18 cellular contexts compared by ENCODE assay signal in the genomic region with DNA sequence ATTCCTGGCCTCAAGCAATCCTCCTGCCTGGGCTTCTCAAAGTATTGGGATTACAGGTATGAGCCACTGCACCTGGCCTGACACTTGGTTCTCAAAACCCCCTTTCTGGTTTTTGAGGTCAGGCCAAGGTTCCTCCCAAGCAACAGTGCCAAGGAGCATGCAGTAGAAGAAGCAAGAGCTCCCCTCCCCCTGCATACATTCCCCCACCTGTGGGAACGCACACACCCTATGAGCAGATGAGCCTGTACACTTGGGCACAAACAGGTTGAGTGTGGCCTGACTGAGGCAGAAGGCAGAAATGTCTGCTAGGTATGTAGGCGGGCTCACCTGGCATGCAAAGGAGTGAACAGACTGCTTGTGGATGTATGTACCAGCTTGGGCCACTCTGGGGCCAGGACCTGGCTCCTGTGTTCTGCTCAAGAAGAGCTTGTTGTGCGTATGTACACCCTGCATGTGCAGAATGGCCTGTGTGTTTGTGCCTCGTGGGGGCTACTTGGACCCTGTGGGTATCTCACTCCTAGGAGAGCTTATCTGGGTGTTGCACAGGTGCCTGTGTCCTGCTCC. TPM values are rescaled to one million over a fixed set of nuclear protein-coding genes. Genes with fewer than 3 reads are reported as not detected.
DNase-seq lines count a peak whose midpoint lies in the region; ATAC-seq, FAIRE-seq and TF ChIP-seq lines count a peak whose summit lies in the region.
"Had no signal": no experiment of that assay in that cellular context is flagged by ENCODE, and none has a peak within 500 bp of the region (broad histone marks: within the 10 kb centered on the region; RNA-seq: fewer than 3 reads in every experiment).

No MANE protein-coding gene starts in this region.

- no peak overlapping the region for H4K91ac ChIP-seq in H9 (ENCODE audit: insufficient read length, low read depth, low read length)

- peaks cover 0 to 5% of the 10 kb centered on the region in 2 donors for H3K36me3 Mint-ChIP-seq in CD4-positive, alpha-beta memory T cell
- H3K36me3 Mint-ChIP-seq in H9 (ENCODE audit: insufficient read depth in 1 of 3, low read depth in 3 of 3) (no peaks in the 10 kb centered on the region), astrocyte (ENCODE audit: low read depth, unreplicated experiment) (no peaks in the 10 kb centered on the region), natural killer cell (no peaks in the 10 kb centered on the region)

- no peak overlapping the region for H2BK15ac ChIP-seq in H9 (ENCODE audit: low read depth, low read length)

- peaks cover 8% of the 10 kb centered on the region for H3K4me1 ChIP-seq in CD4-positive, alpha-beta memory T cell (ENCODE audit: insufficient read depth, low read length)
- H3K4me1 ChIP-seq in H9 (ENCODE audit: insufficient read depth, low read length) (no peaks in the 10 kb centered on the region; the same call in 1 of the 2 replicates), astrocyte (ENCODE audit: insufficient read depth, low read length) (peaks cover 6% of the 10 kb centered on the region)
- H3K4me1 ChIP-seq: colonic mucosa had no signal

- H3K4me3 ChIP-seq in CD4-positive, alpha-beta memory T cell (ENCODE audit: low read length in 2 of 2): no peak overlapping the region
- no peak overlapping the region for H3K4me3 ChIP-seq in astrocyte (ENCODE audit: insufficient read depth, low read depth, low read length)
- H3K4me3 ChIP-seq in coronary artery: no peak overlapping the region
- H3K4me3 ChIP-seq: colonic mucosa, esophagus squamous epithelium, heart right ventricle, right lobe of liver, upper lobe of left lung had no signal

- peak overlapping the region; percentile 88 to 95 (median 91) for H3K4me3 Mint-ChIP-seq in CD4-positive, alpha-beta memory T cell
- peak overlapping the region; percentile 86 to 96; a peak in 4 of 5 replicates for H3K4me3 Mint-ChIP-seq in H9
- peak overlapping the region; percentile 93 for H3K4me3 Mint-ChIP-seq in astrocyte (ENCODE audit: unreplicated experiment)
- peak overlapping the region; percentile 47 for H3K4me3 Mint-ChIP-seq in natural killer cell
- H3K4me3 Mint-ChIP-seq in stimulated activated naive CD8-positive, alpha-beta T cell treated with anti-CD3 and anti-CD28 coated beads, Interleukin-15, amount 100 ng/mL, for 72 hours: no peak overlapping the region

- DNase-seq in CD4-positive, alpha-beta memory T cell: no peak
- DNase-seq in H9 (no peak), astrocyte (ENCODE audit: low read depth) (no peak), natural killer cell (no peak), inferior parietal cortex (ENCODE audit: extremely low spot score) (no peak), coronary artery (ENCODE audit: low spot score) (no peak)
- DNase-seq in stimulated activated naive CD8-positive, alpha-beta T cell treated with anti-CD3 and anti-CD28 coated beads, Interleukin-15, amount 100 ng/mL, for 72 hours: no peak
- DNase-seq: colonic mucosa; COR-L47; esophagus squamous epithelium; heart right ventricle; left colon; NCI-H2107; right lobe of liver; Right ventricle myocardium superior; stimulated activated CD4-positive, alpha-beta T cell treated with anti-CD3 and anti-CD28 coated beads, Interleukin-2, amount 100 ng/mL, for 24 hours; upper lobe of left lung had no signal

- H2AFZ ChIP-seq in H9 (ENCODE audit: low read length) (no peak overlapping the region), astrocyte (ENCODE audit: low read depth, low read length) (no peak overlapping the region)

- POLR2A ChIA-PET in CD4-positive, alpha-beta memory T cell (lab: Charles Lee; ENCODE audit: partially characterized antibody): interaction anchor here (0.9 kb wide), 1 partner anchor 14 kb away, joined by 3 read pairs; no protein-coding TSS in a partner anchor

- no peak overlapping the region for H4K5ac ChIP-seq in H9 (ENCODE audit: insufficient read length, low read depth, low read length)

- no peaks in the 10 kb centered on the region for H3K9me3 ChIP-seq in CD4-positive, alpha-beta memory T cell (ENCODE audit: control insufficient read depth in 1 of 2, low read length in 2 of 2)
- H3K9me3 ChIP-seq in H9 (ENCODE audit: control insufficient read depth, low read depth, low read length): no peaks in the 10 kb centered on the region
- H3K9me3 ChIP-seq in astrocyte (ENCODE audit: insufficient read depth, low read depth, low read length): no peaks in the 10 kb centered on the region
- H3K9me3 ChIP-seq: colonic mucosa, esophagus squamous epithelium, heart right ventricle, right lobe of liver, upper lobe of left lung had no signal

- peak overlapping the region in 1 of 7 donors; percentile 83 for H3K27ac Mint-ChIP-seq in CD4-positive, alpha-beta memory T cell
- H3K27ac Mint-ChIP-seq in H9 (no peak overlapping the region), astrocyte (ENCODE audit: unreplicated experiment) (no peak overlapping the region), natural killer cell (no peak overlapping the region)
- no peak overlapping the region for H3K27ac Mint-ChIP-seq in stimulated activated naive CD8-positive, alpha-beta T cell treated with anti-CD3 and anti-CD28 coated beads, Interleukin-15, amount 100 ng/mL, for 72 hours

- H3K79me1 ChIP-seq in H9 (ENCODE audit: insufficient read depth, low read depth, low read length, poor library complexity, severe bottlenecking): no peaks in the 10 kb centered on the region

- peaks cover 7 to 20% (median 13%) of the 10 kb centered on the region in 4 donors for H3K4me1 Mint-ChIP-seq in CD4-positive, alpha-beta memory T cell
- peaks cover 38 to 42% of the 10 kb centered on the region in 2 experiments for H3K4me1 Mint-ChIP-seq in H9
- peaks cover 14% of the 10 kb centered on the region for H3K4me1 Mint-ChIP-seq in astrocyte (ENCODE audit: low read depth, unreplicated experiment)
- H3K4me1 Mint-ChIP-seq in natural killer cell: peaks cover 9 to 10% of the 10 kb centered on the region in 2 donors
- H3K4me1 Mint-ChIP-seq in stimulated activated naive CD8-positive, alpha-beta T cell treated with anti-CD3 and anti-CD28 coated beads, Interleukin-15, amount 100 ng/mL, for 72 hours: peaks cover 10% of the 10 kb centered on the region

- H4K8ac ChIP-seq in H9 (replicated peaks; ENCODE audit: insufficient read length, low read depth, low read length): no peak overlapping the region

- peaks cover 6% of the 10 kb centered on the region for H3K23me2 ChIP-seq in H9 (ENCODE audit: insufficient read length, low read depth, low read length, poor library complexity, severe bottlenecking)

- no peak for FAIRE-seq in astrocyte (lab: Jason Lieb, UNC)

- H3K4me2 ChIP-seq in H9 (ENCODE audit: insufficient read depth, insufficient read length, low read length): no peak overlapping the region
- H3K4me2 ChIP-seq in astrocyte (ENCODE audit: low read length): no peak overlapping the region

- H3K14ac ChIP-seq in H9 (ENCODE audit: insufficient read depth, low read length): no peak overlapping the region; the same call in 1 of the 2 replicates

- no peak overlapping the region for H3K56ac ChIP-seq in H9 (ENCODE audit: insufficient read length, low read depth, low read length)

- no peak overlapping the region for H3K18ac ChIP-seq in H9 (ENCODE audit: insufficient read length, low read depth, low read length)

- no peak for ATAC-seq in natural killer cell
- ATAC-seq in stimulated activated naive CD8-positive, alpha-beta T cell treated with anti-CD3 and anti-CD28 coated beads, Interleukin-15, amount 100 ng/mL, for 72 hours: no peak
- ATAC-seq: heart right ventricle, left colon, right lobe of liver had no signal

- peaks cover 7 to 20% of the 10 kb centered on the region in 2 donors for H3K27me3 Mint-ChIP-seq in CD4-positive, alpha-beta memory T cell
- peaks cover 21% of the 10 kb centered on the region for H3K27me3 Mint-ChIP-seq in H9 (ENCODE audit: low read depth)
- H3K27me3 Mint-ChIP-seq in astrocyte (ENCODE audit: low read depth, unreplicated experiment): peaks cover 11% of the 10 kb centered on the region
- H3K27me3 Mint-ChIP-seq in natural killer cell (ENCODE audit: low read depth in 2 of 2): peaks cover 18 to 23% of the 10 kb centered on the region in 2 donors
- H3K27me3 Mint-ChIP-seq in stimulated activated naive CD8-positive, alpha-beta T cell treated with anti-CD3 and anti-CD28 coated beads, Interleukin-15, amount 100 ng/mL, for 72 hours: peaks cover 39% of the 10 kb centered on the region

- no peak overlapping the region for H3K27ac ChIP-seq in CD4-positive, alpha-beta memory T cell (ENCODE audit: low read depth, low read length)
- H3K27ac ChIP-seq in H9 (ENCODE audit: insufficient read length, low read depth, low read length) (no peak overlapping the region), astrocyte (ENCODE audit: low read depth, low read length) (no peak overlapping the region), coronary artery (no peak overlapping the region)
- H3K27ac ChIP-seq: colonic mucosa, esophagus squamous epithelium, heart right ventricle, right lobe of liver, upper lobe of left lung had no signal

- no peak overlapping the region for H2BK5ac ChIP-seq in H9 (ENCODE audit: insufficient read length, low read length)

- no peak overlapping the region for H3K4ac ChIP-seq in H9 (ENCODE audit: low read depth, low read length)

- no peak overlapping the region for H2BK12ac ChIP-seq in H9 (ENCODE audit: insufficient read length, low read depth, low read length)

- TF ChIP-seq CTCF in H9 (conservative IDR thresholded peaks at IDR 0.05): no peak
- no peak for TF ChIP-seq CTCF in astrocyte (IDR thresholded peaks at IDR 0.05; ENCODE audit: insufficient read depth, low read depth, low read length)
- TF ChIP-seq CTCF in natural killer cell (IDR thresholded peaks at IDR 0.05): no peak
- no peak for TF ChIP-seq CTCF in coronary artery (IDR thresholded peaks at IDR 0.05)

- no peak overlapping the region for H3K23ac ChIP-seq in H9 (ENCODE audit: insufficient read length, low read depth, low read length)

- H2AK5ac ChIP-seq in H9 (ENCODE audit: insufficient read length, low read length): no peak overlapping the region

- no peak overlapping the region for H2BK120ac ChIP-seq in H9 (ENCODE audit: low read depth, low read length, poor library complexity, severe bottlenecking)

- CTCF ChIA-PET in CD4-positive, alpha-beta memory T cell (lab: Charles Lee; ENCODE audit: partially characterized antibody): interaction anchor here (1.6 kb wide), 1 partner anchor 12 kb away, joined by 6 read pairs; no protein-coding TSS in a partner anchor

- no peaks in the 10 kb centered on the region for H3K27me3 ChIP-seq in CD4-positive, alpha-beta memory T cell (ENCODE audit: insufficient read depth, low read length)
- H3K27me3 ChIP-seq in H9 (ENCODE audit: insufficient read depth, low read length) (no peaks in the 10 kb centered on the region; the same call in 1 of the 2 replicates), astrocyte (ENCODE audit: insufficient read depth, low read length) (no peaks in the 10 kb centered on the region)
- H3K27me3 ChIP-seq: right lobe of liver had no signal

- H4K20me1 ChIP-seq in H9 (ENCODE audit: control insufficient read depth, insufficient read depth, insufficient read length) (no peaks in the 10 kb centered on the region), astrocyte (ENCODE audit: insufficient read depth, low read length) (peaks cover 41% of the 10 kb centered on the region)

- H3K9ac ChIP-seq in H9 (ENCODE audit: extremely low read depth, insufficient read length, low read length): no peak overlapping the region
- H3K9ac ChIP-seq in astrocyte (ENCODE audit: low read length): no peak overlapping the region

- H3T11ph ChIP-seq in H9 (ENCODE audit: low read length): no peak overlapping the region

- no CpG with 5 or more reads among the region's 4 CpGs for WGBS in H9 (ENCODE audit: extremely low coverage, insufficient read length, low lambda C conversion rate)

- intact Hi-C loops in CD4-positive, alpha-beta memory T cell (cut with micrococcal nuclease): no loop called here
- intact Hi-C loops in natural killer cell (cut with micrococcal nuclease): no loop called here

- H3K36me3 ChIP-seq in CD4-positive, alpha-beta memory T cell (ENCODE audit: insufficient read depth, low read length): no peaks in the 10 kb centered on the region
- H3K36me3 ChIP-seq in astrocyte (ENCODE audit: insufficient read depth, low read length): no peaks in the 10 kb centered on the region
- H3K36me3 ChIP-seq: colonic mucosa, esophagus squamous epithelium, heart right ventricle, right lobe of liver, upper lobe of left lung had no signal

- H3K9me3 Mint-ChIP-seq in CD4-positive, alpha-beta memory T cell: peaks cover 0 to 6% (median 0%) of the 10 kb centered on the region in 8 donors
- H3K9me3 Mint-ChIP-seq in H9 (no peaks in the 10 kb centered on the region; a peak in 1 of 5 replicates), astrocyte (ENCODE audit: unreplicated experiment) (no peaks in the 10 kb centered on the region), natural killer cell (no peaks in the 10 kb centered on the region)
- no peaks in the 10 kb centered on the region for H3K9me3 Mint-ChIP-seq in stimulated activated naive CD8-positive, alpha-beta T cell treated with anti-CD3 and anti-CD28 coated beads, Interleukin-15, amount 100 ng/mL, for 72 hours

- H3K79me2 ChIP-seq in H9 (ENCODE audit: insufficient read depth, low read length): no peaks in the 10 kb centered on the region
- H3K79me2 ChIP-seq in astrocyte (ENCODE audit: insufficient read depth, low read length): peaks cover 9% of the 10 kb centered on the region

- H2BK20ac ChIP-seq in H9 (ENCODE audit: low read depth, low read length, poor library complexity, severe bottlenecking): no peak overlapping the region

RNA-seq across cellular contexts. Expression of gene GPRIN1, which starts 1.7 kb away (rescaled TPM):
- under 1 TPM; 0.41 to 0.44 TPM for total RNA-seq in CD4-positive, alpha-beta memory T cell
- under 1 TPM in 1 of 2 donors, not detected in 1; 0.37 TPM for polyA plus RNA-seq in CD4-positive, alpha-beta memory T cell
- total RNA-seq in H9 (2021): 10.8 and 12.1 TPM in 2 replicates
- 6.8 and 8.2 TPM in 2 replicates for total RNA-seq in astrocyte
- total RNA-seq in natural killer cell: 1 to 10 TPM in 2 of 3 donors, under 1 TPM in 1; 0.92 to 1.5 (median 1.3) TPM

RNA-seq across cellular contexts. Expression of gene SNCB, which starts 22.1 kb away (rescaled TPM):
- total RNA-seq in CD4-positive, alpha-beta memory T cell: not detected
- polyA plus RNA-seq in CD4-positive, alpha-beta memory T cell: not detected
- total RNA-seq in H9 (2021): 3.5 and 4.2 TPM in 2 replicates
- 2.7 and 3.4 TPM in 2 replicates for total RNA-seq in astrocyte
- total RNA-seq in natural killer cell: not detected
- total RNA-seq: colonic mucosa, esophagus squamous epithelium, left colon, right lobe of liver, Right ventricle myocardium superior, upper lobe of left lung had no signal
- polyA plus RNA-seq: heart right ventricle had no signal

RNA-seq across cellular contexts. Expression of gene EIF4E1B, which starts 22.3 kb away (rescaled TPM):
- total RNA-seq in CD4-positive, alpha-beta memory T cell: not detected
- not detected for polyA plus RNA-seq in CD4-positive, alpha-beta memory T cell
- total RNA-seq in H9 (2021) (1.3 and 1.8 TPM in 2 replicates), astrocyte (not detected in 2 replicates), natural killer cell (not detected)
- total RNA-seq: colonic mucosa, esophagus squamous epithelium, heart right ventricle, HT1080, left colon, right lobe of liver, Right ventricle myocardium superior, upper lobe of left lung had no signal
- polyA plus RNA-seq: heart right ventricle had no signal

RNA-seq across cellular contexts. Expression of gene TSPAN17, which starts 39.1 kb away (rescaled TPM):
- 10 to 100 TPM; 27.4 to 30.7 TPM for total RNA-seq in CD4-positive, alpha-beta memory T cell
- 10 to 100 TPM; 16.0 to 26.7 TPM for polyA plus RNA-seq in CD4-positive, alpha-beta memory T cell
- total RNA-seq in H9 (2021): 46.8 and 51.9 TPM in 2 replicates
- 56.5 and 57.2 TPM in 2 replicates for total RNA-seq in astrocyte
- 10 to 100 TPM; 24.1 to 29.4 (median 24.6) TPM for total RNA-seq in natural killer cell

RNA-seq across cellular contexts. Expression of gene CDHR2, which starts 59.1 kb away (rescaled TPM):
- 1 to 10 TPM; 2.9 TPM for total RNA-seq in CD4-positive, alpha-beta memory T cell
- not detected for polyA plus RNA-seq in CD4-positive, alpha-beta memory T cell
- total RNA-seq in H9 (2021): 0.90 TPM in 2 replicates
- total RNA-seq in astrocyte: 0.43 and 0.50 TPM in 2 replicates
- total RNA-seq in natural killer cell: 1 to 10 TPM in 2 of 3 donors, under 1 TPM in 1; 0.75 to 2.2 (median 1.8) TPM
- total RNA-seq: HT1080 had no signal

Comparison
In these comparisons a context has a peak if more than half of its experiments do, and no peak if none do; other contexts are left out.
1. H3K4me3 Mint-ChIP-seq: peak in CD4-positive, alpha-beta memory T cell (8 of 8), H9 (2 of 2), astrocyte (single experiment) and natural killer cell (single experiment); none in stimulated activated naive CD8-positive, alpha-beta T cell treated with anti-CD3 and anti-CD28 coated beads, Interleukin-15, amount 100 ng/mL, for 72 hours (0 of 2).